8 cellular contexts compared by ENCODE assay signal in the genomic region with DNA sequence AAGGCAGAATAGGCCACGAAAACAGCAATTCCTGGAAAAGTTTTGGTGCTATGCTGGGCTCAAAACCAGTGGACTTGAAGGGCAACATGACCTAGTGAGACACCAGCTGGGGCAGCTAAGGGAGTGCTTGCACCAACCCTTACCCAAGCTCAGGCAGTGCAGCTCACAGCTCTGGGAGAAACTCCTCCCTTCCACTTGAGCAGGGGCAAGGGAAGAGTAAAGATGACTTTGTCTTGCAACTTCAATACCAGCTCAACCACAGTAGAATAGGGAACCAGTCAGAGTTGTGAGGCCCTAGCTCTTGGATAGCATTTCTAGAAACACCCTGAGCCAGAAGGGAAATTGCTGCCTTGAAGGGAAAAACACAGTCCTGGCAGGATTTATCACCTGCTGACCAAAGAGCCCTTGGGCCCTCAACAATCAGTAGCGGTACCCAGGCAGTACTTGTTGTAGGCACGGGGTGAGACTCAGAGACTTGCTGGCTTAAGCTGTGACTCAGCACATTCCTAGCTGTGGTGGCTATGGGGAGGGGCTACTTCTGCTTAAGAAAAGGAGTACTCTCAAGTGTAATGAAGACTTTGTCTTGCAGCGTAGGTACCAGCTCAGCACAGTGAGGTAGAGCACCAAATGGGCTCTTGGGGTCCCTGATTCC. TPM values are rescaled to one million over a fixed set of nuclear protein-coding genes. Genes with fewer than 3 reads are reported as not detected.
A peak's percentile ranks its signal among the peaks of the same experiment; 100 is the strongest.
DNase-seq lines count a peak whose midpoint lies in the region; ATAC-seq and TF ChIP-seq lines count a peak whose summit lies in the region.

No MANE protein-coding gene starts in this region.

- H3K4me3 ChIP-seq in cardiac muscle cell (no peak overlapping the region), left ventricle myocardium inferior (no peak overlapping the region), gastroesophageal sphincter (no peak overlapping the region)

- TF ChIP-seq EP300 in gastroesophageal sphincter (IDR thresholded peaks at IDR 0.05) = no peak

- no peak overlapping the region for H3K27ac ChIP-seq in cardiac muscle cell
- no peak overlapping the region for H3K27ac ChIP-seq in left ventricle myocardium inferior (replicated peaks)
- no peak overlapping the region for H3K27ac ChIP-seq in gastroesophageal sphincter

- ATAC-seq in HG03095 (IDR thresholded peaks at IDR 0.05; ENCODE audit: unreplicated experiment) (no peak), GM21529 (IDR thresholded peaks at IDR 0.05; ENCODE audit: unreplicated experiment) (no peak), gastroesophageal sphincter (no peak)

- H3K27me3 ChIP-seq in cardiac muscle cell = no peaks in the 10 kb centered on the region
- no peaks in the 10 kb centered on the region for H3K27me3 ChIP-seq in left ventricle myocardium inferior (ENCODE audit: low read depth)
- no peaks in the 10 kb centered on the region for H3K27me3 ChIP-seq in gastroesophageal sphincter

- H3K9me3 ChIP-seq in cardiac muscle cell (ENCODE audit: low read depth) (no peaks in the 10 kb centered on the region), left ventricle myocardium inferior (replicated peaks) (peaks cover 4% of the 10 kb centered on the region), gastroesophageal sphincter (no peaks in the 10 kb centered on the region)

- intact Hi-C loops in left ventricle myocardium inferior (cut with micrococcal nuclease) = no loop called here

- H3K4me1 ChIP-seq in cardiac muscle cell (ENCODE audit: low read depth) = no peaks in the 10 kb centered on the region
- H3K4me1 ChIP-seq in left ventricle myocardium inferior = no peaks in the 10 kb centered on the region
- H3K4me1 ChIP-seq in gastroesophageal sphincter = no peaks in the 10 kb centered on the region

- TF ChIP-seq CTCF in cardiac muscle cell (IDR thresholded peaks at IDR 0.05; ENCODE audit: low read depth, low read length) (no peak), left ventricle myocardium inferior (IDR thresholded peaks at IDR 0.05; ENCODE audit: borderline replicate concordance) (no peak), gastroesophageal sphincter (IDR thresholded peaks at IDR 0.05) (no peak)

- peak; percentile 27 to 76 for DNase-seq in cardiac muscle cell (ENCODE audit: low read depth in 1 of 2, low spot score in 1 of 2)
- no peak for DNase-seq in left ventricle myocardium inferior
- DNase-seq in T1000 (lab: John Stamatoyannopoulos, UW) = peak; percentile 65
- peak; percentile 97 for DNase-seq in iPS DF 19.7 (ENCODE audit: low read depth, low spot score)
- DNase-seq in NCI-H748 treated with DMSO at 0.1 percent for 48 hours (lab: John Stamatoyannopoulos, UW) = no peak

- H3K36me3 ChIP-seq in cardiac muscle cell (no peaks in the 10 kb centered on the region), left ventricle myocardium inferior (no peaks in the 10 kb centered on the region), gastroesophageal sphincter (no peaks in the 10 kb centered on the region)

- 100% methylated on average over 1 of the region's 4 CpGs; no CpG with 5 or more reads in 1 of the 2 donors for WGBS in gastroesophageal sphincter (ENCODE audit: low coverage in 1 of 2), 2 donors

- TF ChIP-seq POLR2A in gastroesophageal sphincter (IDR thresholded peaks at IDR 0.05) = no peak

RNA-seq across cellular contexts. Expression of gene ABCG2, which starts 19.7 kb away (rescaled TPM):
- total RNA-seq in cardiac muscle cell (0.04 TPM in 1 of 2 replicates, not detected in the other), left ventricle myocardium inferior (1.6 TPM), gastroesophageal sphincter (1 to 10 TPM; 1.1 to 5.0 (median 2.6) TPM)
- polyA plus RNA-seq in cardiac muscle cell = not detected in 2 replicates

Comparison
In these comparisons a context has a peak if more than half of its experiments do, and no peak if none do; other contexts are left out.
1. DNase-seq: peak in cardiac muscle cell (2 of 2), T1000 (single experiment) and iPS DF 19.7 (single experiment); none in left ventricle myocardium inferior (single experiment) and NCI-H748 treated with DMSO at 0.1 percent for 48 hours (single experiment).